In genomic region chr1:23210351-23210785, GRCh38 we compare ENCODE assay signal across 11 cellular contexts. TPM values are rescaled to one million over a fixed set of nuclear protein-coding genes. Genes with fewer than 3 reads are reported as not detected.
DNase-seq lines count a peak whose midpoint lies in the region; ATAC-seq and TF ChIP-seq lines count a peak whose summit lies in the region.
"Had no signal": no experiment of that assay in that cellular context is flagged by ENCODE, and none has a peak within 500 bp of the region (broad histone marks: within the 10 kb centered on the region; RNA-seq: fewer than 3 reads in every experiment).

No MANE protein-coding gene starts in this region.

- peak; percentile 8 for DNase-seq in DMS79 treated with DMSO at 0.1 percent for 48 hours (lab: John Stamatoyannopoulos, UW)
- DNase-seq in DMS79 (lab: John Stamatoyannopoulos, UW): no peak
- DNase-seq in HT1080 (ENCODE audit: low read depth): peak; percentile 69
- DNase-seq in kidney glomerular epithelial cell (lab: John Stamatoyannopoulos, UW): peak; percentile 65
- no peak for DNase-seq in T-helper 1 cell
- DNase-seq: MV-4-11; stimulated activated naive CD8-positive, alpha-beta T cell treated with anti-CD3 and anti-CD28 coated beads, Interleukin-15, amount 100 ng/mL, for 72 hours; T-helper 9 cell had no signal

- TF ChIP-seq CTCF in VCaP (conservative IDR thresholded peaks at IDR 0.05): peak; percentile 52; the same call in 1 of the 2 replicates

- H3K27ac ChIP-seq in VCaP: no peak overlapping the region

- ATAC-seq in HG03520 (IDR thresholded peaks at IDR 0.05; ENCODE audit: unreplicated experiment) (no peak), GM21367 (IDR thresholded peaks at IDR 0.05; ENCODE audit: unreplicated experiment) (no peak)
- ATAC-seq: stimulated activated naive CD8-positive, alpha-beta T cell treated with anti-CD3 and anti-CD28 coated beads, Interleukin-15, amount 100 ng/mL, for 72 hours had no signal

RNA-seq across cellular contexts. Expression of gene HTR1D, which starts 6.9 kb away (rescaled TPM):
- total RNA-seq in HT1080 (2014; rRNA removed; shearing (Covaris generic)): 5.3 and 9.1 TPM in 2 replicates
- 21.9 and 22.1 TPM in 2 replicates for polyA plus RNA-seq in HT1080 (2015; cell fraction: cytosol; rRNA removed)
- polyA plus RNA-seq in HT1080 (2015; cell fraction: nucleus; rRNA removed): 19.4 and 21.2 TPM in 2 replicates

RNA-seq across cellular contexts. Expression of gene LUZP1, which starts 41.7 kb away (rescaled TPM):
- 22.2 and 30.3 TPM in 2 replicates for total RNA-seq in HT1080 (2014; rRNA removed; shearing (Covaris generic))
- 13.6 and 18.0 TPM in 2 replicates for polyA plus RNA-seq in HT1080 (2015; cell fraction: cytosol; rRNA removed)
- 34.5 and 34.6 TPM in 2 replicates for polyA plus RNA-seq in HT1080 (2015; cell fraction: nucleus; rRNA removed)

Comparison
In these comparisons a context has a peak if more than half of its experiments do, and no peak if none do; other contexts are left out.
1. DNase-seq: peak in DMS79 treated with DMSO at 0.1 percent for 48 hours (single experiment), HT1080 (single experiment) and kidney glomerular epithelial cell (single experiment); none in DMS79 (single experiment) and T-helper 1 cell (0 of 5).